Comparison of ENCODE assay signal across 8 cellular contexts in genomic region chr11:36265793-36266628, GRCh38. TPM values are rescaled to one million over a fixed set of nuclear protein-coding genes. Genes with fewer than 3 reads are reported as not detected.
DNase-seq lines count a peak whose midpoint lies in the region; ATAC-seq and TF ChIP-seq lines count a peak whose summit lies in the region.

No MANE protein-coding gene starts in this region.

- H3K27me3 Mint-ChIP-seq in effector memory CD8-positive, alpha-beta T cell, result peaks cover 34 to 35% of the 10 kb centered on the region in 2 donors
- peaks cover 14% of the 10 kb centered on the region for H3K27me3 Mint-ChIP-seq in stimulated activated naive CD8-positive, alpha-beta T cell treated with anti-CD3 and anti-CD28 coated beads, Interleukin-15, amount 100 ng/mL, for 72 hours

- ATAC-seq in HG02981 (IDR thresholded peaks at IDR 0.05; ENCODE audit: unreplicated experiment), result peak; percentile 79
- ATAC-seq in effector memory CD8-positive, alpha-beta T cell (replicated peaks), result peak; percentile 45
- ATAC-seq in mucosa of descending colon, result peak; percentile 79
- ATAC-seq in stimulated activated naive CD8-positive, alpha-beta T cell treated with anti-CD3 and anti-CD28 coated beads, Interleukin-15, amount 100 ng/mL, for 72 hours, result peak; percentile 67

- DNase-seq in activated gamma-delta T cell treated with Interleukin-2 at 50 U/mL for 16 hours (peak; percentile 45), activated gamma-delta T cell (lab: John Stamatoyannopoulos, UW) (no peak), NCI-H2227 (lab: John Stamatoyannopoulos, UW; ENCODE audit: unreplicated experiment) (peak; percentile 75), mucosa of descending colon (peak in 2 of 3 donors; percentile 68 to 72)
- peak; percentile 42 to 46 for DNase-seq in activated CD4-positive, alpha-beta T cell treated with anti-CD3 and anti-CD28 coated beads, Interleukin-2, amount 50 U/mL, for 4 hours
- DNase-seq in effector memory CD8-positive, alpha-beta T cell, result peak; percentile 27 to 42 (median 34)
- DNase-seq in stimulated activated naive CD8-positive, alpha-beta T cell treated with anti-CD3 and anti-CD28 coated beads, Interleukin-15, amount 100 ng/mL, for 72 hours, result peak; percentile 44 to 50

- H3K4me3 ChIP-seq in mucosa of descending colon, result no peak overlapping the region

- H3K36me3 ChIP-seq in mucosa of descending colon (ENCODE audit: low read depth), result no peaks in the 10 kb centered on the region

- peak; percentile 62 for TF ChIP-seq CTCF in mucosa of descending colon (IDR thresholded peaks at IDR 0.05)

- H3K4me3 Mint-ChIP-seq in effector memory CD8-positive, alpha-beta T cell, result no peak overlapping the region
- no peak overlapping the region for H3K4me3 Mint-ChIP-seq in stimulated activated naive CD8-positive, alpha-beta T cell treated with anti-CD3 and anti-CD28 coated beads, Interleukin-15, amount 100 ng/mL, for 72 hours

- no peaks in the 10 kb centered on the region for H3K36me3 Mint-ChIP-seq in effector memory CD8-positive, alpha-beta T cell (ENCODE audit: insufficient read depth)

- no peaks in the 10 kb centered on the region for H3K4me1 ChIP-seq in mucosa of descending colon (ENCODE audit: low read depth)

- no peaks in the 10 kb centered on the region for H3K9me3 Mint-ChIP-seq in effector memory CD8-positive, alpha-beta T cell
- no peaks in the 10 kb centered on the region for H3K9me3 Mint-ChIP-seq in stimulated activated naive CD8-positive, alpha-beta T cell treated with anti-CD3 and anti-CD28 coated beads, Interleukin-15, amount 100 ng/mL, for 72 hours

- intact Hi-C loops in mucosa of descending colon (cut with DNase I, micrococcal nuclease), result loop anchor here in 1 of 2 donors (5.0 kb wide), 1 partner anchor 649 kb away; the partner anchor contains the start of gene FJX1

- H3K27ac Mint-ChIP-seq in effector memory CD8-positive, alpha-beta T cell, result no peak overlapping the region
- H3K27ac Mint-ChIP-seq in stimulated activated naive CD8-positive, alpha-beta T cell treated with anti-CD3 and anti-CD28 coated beads, Interleukin-15, amount 100 ng/mL, for 72 hours, result no peak overlapping the region

- H3K4me1 Mint-ChIP-seq in effector memory CD8-positive, alpha-beta T cell (ENCODE audit: low read depth in 2 of 2), result no peaks in the 10 kb centered on the region
- H3K4me1 Mint-ChIP-seq in stimulated activated naive CD8-positive, alpha-beta T cell treated with anti-CD3 and anti-CD28 coated beads, Interleukin-15, amount 100 ng/mL, for 72 hours, result peaks cover 5% of the 10 kb centered on the region

- H3K9me3 ChIP-seq in mucosa of descending colon, result no peaks in the 10 kb centered on the region

RNA-seq across cellular contexts. Expression of gene COMMD9, which starts 23.2 kb away (rescaled TPM):
- total RNA-seq in mucosa of descending colon, result 10 to 100 TPM; 35.4 to 64.0 (median 40.8) TPM

RNA-seq across cellular contexts. Expression of gene PRR5L, which starts 30.1 kb away (rescaled TPM):
- total RNA-seq in mucosa of descending colon, result 100 to 1,000 TPM; 138 to 250 (median 203) TPM
